In the genomic region with DNA sequence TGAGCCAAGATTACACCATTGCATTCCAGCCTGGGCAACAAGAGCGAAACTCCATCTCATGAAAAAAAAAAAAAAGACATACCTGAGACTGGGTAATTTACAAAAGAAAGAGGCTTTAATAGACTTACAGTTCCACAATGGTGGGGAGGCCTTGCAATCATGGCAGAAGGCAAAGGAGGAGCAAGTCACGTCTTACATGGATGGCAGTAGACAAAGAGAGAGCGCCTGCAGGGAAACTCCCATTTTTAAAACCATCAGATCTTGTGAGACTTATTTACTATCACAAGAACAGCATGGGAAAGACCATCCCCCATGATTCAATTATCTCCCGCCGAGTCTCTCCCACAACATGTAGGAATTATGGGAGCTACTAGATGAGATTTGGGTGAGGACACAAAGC, we compare ENCODE assay signal across 1 cellular context.
TF ChIP-seq lines count a peak whose summit lies in the region.

No MANE protein-coding gene starts in this region.

TF ChIP-seq in HepG2, 621 proteins besides CTCF, POLR2A, EP300 and RAD21:
- peak; percentile 92 for TF ChIP-seq ZNF431 (CRISPR knock-in tag; IDR thresholded peaks at IDR 0.05; ENCODE audit: borderline replicate concordance, low read depth)
